ENCODE assay signal across 22 cellular contexts in genomic region chr4:136742330-136742729, GRCh38.
DNase-seq lines count a peak whose midpoint lies in the region; ATAC-seq and TF ChIP-seq lines count a peak whose summit lies in the region.
"Had no signal": no experiment of that assay in that cellular context is flagged by ENCODE, and none has a peak within 500 bp of the region (broad histone marks: within the 10 kb centered on the region; RNA-seq: fewer than 3 reads in every experiment).

No MANE protein-coding gene starts in this region.

- peak overlapping the region; percentile 39 for H2AFZ ChIP-seq in osteoblast (ENCODE audit: low read length)
- H2AFZ ChIP-seq: parathyroid adenoma had no signal

- H3K27me3 ChIP-seq in osteoblast (ENCODE audit: insufficient read depth, low read length): no peaks in the 10 kb centered on the region
- H3K27me3 ChIP-seq in SJCRH30: no peaks in the 10 kb centered on the region
- H3K27me3 ChIP-seq: BE2C had no signal

- no peak for ATAC-seq in GM19023 (IDR thresholded peaks at IDR 0.05; ENCODE audit: unreplicated experiment)
- ATAC-seq: activated CD8-positive, alpha-beta T cell treated with anti-CD3 and anti-CD28 coated beads, Interleukin-2, amount 10 ng/mL, durations not matched to agents 7 days and 5 days; left lobe of liver had no signal

- peaks cover 4% of the 10 kb centered on the region for H3K4me1 ChIP-seq in osteoblast (ENCODE audit: insufficient read depth, low read length)
- no peaks in the 10 kb centered on the region for H3K4me1 ChIP-seq in SJCRH30
- H3K4me1 ChIP-seq: BE2C, parathyroid adenoma had no signal

- no peak for TF ChIP-seq POLR2A in erythroblast (IDR thresholded peaks at IDR 0.05; ENCODE audit: low read length)

- no peaks in the 10 kb centered on the region for H3K79me2 ChIP-seq in osteoblast (ENCODE audit: insufficient read depth, low read length)
- H3K79me2 ChIP-seq: parathyroid adenoma had no signal

- no peak overlapping the region for H3K4me3 ChIP-seq in osteoblast (ENCODE audit: insufficient read depth, low read length)
- no peak overlapping the region for H3K4me3 ChIP-seq in SJCRH30

- H3K9me3 ChIP-seq in osteoblast (ENCODE audit: low read depth, low read length) (no peaks in the 10 kb centered on the region), SJCRH30 (replicated peaks) (no peaks in the 10 kb centered on the region)
- H3K9me3 ChIP-seq: BE2C had no signal

- peak overlapping the region; percentile 24 for H3K4me2 ChIP-seq in osteoblast (ENCODE audit: insufficient read depth, low read length)

- TF ChIP-seq CTCF in osteoblast (IDR thresholded peaks at IDR 0.05; ENCODE audit: extremely low read depth, low read depth, low read length): no peak

- H4K20me1 ChIP-seq in osteoblast (ENCODE audit: insufficient read depth, low read length): no peaks in the 10 kb centered on the region

- H3K36me3 ChIP-seq in osteoblast (ENCODE audit: insufficient read depth, low read length) (no peaks in the 10 kb centered on the region), SJCRH30 (no peaks in the 10 kb centered on the region)
- H3K36me3 ChIP-seq: BE2C had no signal

- DNase-seq in EL: peak; percentile 39
- peak; percentile 77 for DNase-seq in OCI-M1 (lab: John Stamatoyannopoulos, UW)
- peak; percentile 14 to 27 for DNase-seq in erythroblast (lab: John Stamatoyannopoulos, UW)
- no peak for DNase-seq in osteoblast (ENCODE audit: insufficient read length, low spot score, missing footprints)
- no peak for DNase-seq in caudate nucleus (lab: John Stamatoyannopoulos, UW)
- no peak for DNase-seq in SJCRH30
- no peak for DNase-seq in globus pallidus (ENCODE audit: low spot score)
- DNase-seq: activated CD4-positive, CD25-positive, alpha-beta regulatory T cell; activated CD8-positive, alpha-beta T cell treated with anti-CD3 and anti-CD28 coated beads, Interleukin-2, amount 10 ng/mL, durations not matched to agents 7 days and 5 days; activated naive CD8-positive, alpha-beta T cell treated with anti-CD3 and anti-CD28 coated beads, Interleukin-2, amount 10 ng/mL, durations not matched to agents 7 days and 5 days; BE2C; effector CD8-positive, alpha-beta T cell; foreskin melanocyte; NCI-H1048; NCI-H2107; NCI-H82; stimulated activated CD4-positive, alpha-beta T cell treated with anti-CD3 and anti-CD28 coated beads, Interleukin-4, amount 100 ng/mL, for 1 hour; substantia nigra; T-helper 1 cell had no signal

- H3K27ac ChIP-seq in osteoblast (ENCODE audit: low read depth, low read length) (no peak overlapping the region), caudate nucleus (ENCODE audit: low read depth, low read length) (no peak overlapping the region), SJCRH30 (no peak overlapping the region)
- H3K27ac ChIP-seq: parathyroid adenoma had no signal

Comparison
In these comparisons a context has a peak if more than half of its experiments do, and no peak if none do; other contexts are left out.
1. DNase-seq: peak in EL (single experiment), OCI-M1 (single experiment) and erythroblast (2 of 2); none in osteoblast (single experiment), caudate nucleus (0 of 61), SJCRH30 (0 of 2) and globus pallidus (single experiment).